8 cellular contexts compared by ENCODE assay signal in the genomic region with DNA sequence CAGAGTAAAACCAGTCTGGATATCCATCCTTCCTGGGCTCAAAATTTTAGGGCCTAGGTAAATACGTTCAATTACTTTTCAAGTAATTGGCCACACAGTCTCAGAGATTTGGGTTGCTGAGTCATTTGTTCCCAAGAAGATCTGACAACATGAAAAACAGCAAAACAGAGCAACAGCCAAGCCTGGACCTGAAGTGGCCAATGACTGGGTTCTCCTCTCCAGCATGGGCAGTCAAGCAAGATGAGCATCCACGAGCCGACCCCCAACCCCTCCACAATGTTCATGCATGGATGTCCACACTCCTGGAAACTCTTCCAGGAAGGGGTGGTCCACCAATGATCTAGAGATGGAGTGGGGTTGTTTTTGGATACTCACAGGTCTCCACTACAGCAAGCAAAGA.
DNase-seq lines count a peak whose midpoint lies in the region; ATAC-seq, FAIRE-seq and TF ChIP-seq lines count a peak whose summit lies in the region.

No MANE protein-coding gene starts in this region.

- TF ChIP-seq POLR2A in heart left ventricle (IDR thresholded peaks at IDR 0.05), result no peak

- no peak overlapping the region for H2BK15ac ChIP-seq in mesenchymal stem cell (ENCODE audit: low read depth, poor library complexity, severe bottlenecking)

- H3K14ac ChIP-seq in mesenchymal stem cell (ENCODE audit: low read length in 2 of 2), result no peak overlapping the region

- intact Hi-C loops in heart left ventricle (cut with DNase I) (loop anchor here in 5 of 10 donors (5.0 to 10.0 kb wide), 2 partner anchors 138 to 140 kb away; no protein-coding TSS in a partner anchor), left cardiac atrium (cut with DNase I) (loop anchor here (5.0 kb wide), 2 partner anchors 43 to 138 kb away; no protein-coding TSS in a partner anchor)

- H3K4me1 ChIP-seq in heart left ventricle (peaks cover 8 to 92% (median 76%) of the 10 kb centered on the region in 12 donors), mesenchymal stem cell (ENCODE audit: control insufficient read depth, insufficient read depth, low read depth, low read length) (peaks cover 12% of the 10 kb centered on the region), urinary bladder (ENCODE audit: insufficient read depth) (peaks cover 3% of the 10 kb centered on the region)

- no peaks in the 10 kb centered on the region for H3K9me3 ChIP-seq in heart left ventricle
- H3K9me3 ChIP-seq in mesenchymal stem cell (ENCODE audit: control insufficient read depth, low read length), result no peaks in the 10 kb centered on the region

- H4K8ac ChIP-seq in mesenchymal stem cell (ENCODE audit: low read length), result no peak overlapping the region

- peaks cover 0 to 18% (median 7%) of the 10 kb centered on the region in 9 donors for H3K36me3 ChIP-seq in heart left ventricle
- peaks cover 5% of the 10 kb centered on the region for H3K36me3 ChIP-seq in bronchial epithelial cell (ENCODE audit: control insufficient read depth, insufficient read depth, low read length)
- H3K36me3 ChIP-seq in mesenchymal stem cell (ENCODE audit: control insufficient read depth in 1 of 2, insufficient read depth in 2 of 2, low read depth in 1 of 2, low read length in 2 of 2), result peaks cover 3 to 8% of the 10 kb centered on the region in 2 experiments
- H3K36me3 ChIP-seq in urinary bladder (ENCODE audit: insufficient read depth), result no peaks in the 10 kb centered on the region

- no peak for DNase-seq in heart left ventricle
- no peak for DNase-seq in left cardiac atrium
- DNase-seq in bronchial epithelial cell (ENCODE audit: low read depth), result peak; percentile 67
- DNase-seq in mesenchymal stem cell, result peak; percentile 59
- DNase-seq in MV-4-11 (lab: John Stamatoyannopoulos, UW), result no peak
- no peak for DNase-seq in dedifferentiated amniotic fluid mesenchymal stem cell (ENCODE audit: extremely low spot score)

- H4K91ac ChIP-seq in mesenchymal stem cell (ENCODE audit: low read length), result no peak overlapping the region

- H3K79me1 ChIP-seq in mesenchymal stem cell (replicated peaks; ENCODE audit: low read length, poor library complexity, severe bottlenecking), result peaks cover 8% of the 10 kb centered on the region

- no peak for TF ChIP-seq CTCF in heart left ventricle (IDR thresholded peaks at IDR 0.05)
- TF ChIP-seq CTCF in bronchial epithelial cell (IDR thresholded peaks at IDR 0.05; ENCODE audit: insufficient read depth, low read length, severe bottlenecking), result no peak

- H2BK12ac ChIP-seq in mesenchymal stem cell (ENCODE audit: low read length in 2 of 2), result peak overlapping the region; percentile 7 to 69

- no peak overlapping the region for H2AK5ac ChIP-seq in mesenchymal stem cell (ENCODE audit: low read length, severe bottlenecking)

- H2AFZ ChIP-seq in mesenchymal stem cell (ENCODE audit: low read depth, low read length), result no peak overlapping the region

- no peak for ATAC-seq in heart left ventricle
- ATAC-seq in left cardiac atrium, result no peak
- ATAC-seq in GM18861 (IDR thresholded peaks at IDR 0.05; ENCODE audit: unreplicated experiment), result no peak

- peak overlapping the region; percentile 85 for H3K9ac ChIP-seq in mesenchymal stem cell (ENCODE audit: low read length)

- H3K23ac ChIP-seq in mesenchymal stem cell (ENCODE audit: low read length in 2 of 2), result no peak overlapping the region

- WGBS in heart left ventricle, 4 donors, result 78 to 89% (median 86%) methylated on average over 3 of the region's 3 CpGs
- WGBS in mesenchymal stem cell, result 84% methylated on average over 1 of the region's 3 CpGs
- WGBS in urinary bladder, result 68% methylated on average over 3 of the region's 3 CpGs

- H3K4ac ChIP-seq in mesenchymal stem cell (ENCODE audit: low read depth in 1 of 2, low read length in 2 of 2), result peak overlapping the region in 1 of 2 experiments; percentile 24

- H2BK120ac ChIP-seq in mesenchymal stem cell (ENCODE audit: low read depth, low read length), result no peak overlapping the region

- H3K18ac ChIP-seq in mesenchymal stem cell (ENCODE audit: low read depth in 1 of 2, low read length in 2 of 2), result peak overlapping the region; percentile 28 to 44

- H3K27me3 ChIP-seq in heart left ventricle (no peaks in the 10 kb centered on the region), bronchial epithelial cell (ENCODE audit: control insufficient read depth, insufficient read depth, low read length) (no peaks in the 10 kb centered on the region), mesenchymal stem cell (ENCODE audit: control insufficient read depth in 1 of 2, insufficient read depth in 1 of 2, low read length in 2 of 2) (no peaks in the 10 kb centered on the region)

- no peak overlapping the region for H2BK5ac ChIP-seq in mesenchymal stem cell (ENCODE audit: low read depth, low read length, poor library complexity, severe bottlenecking)

- peak overlapping the region; percentile 91 to 100 (median 98) for H3K27ac ChIP-seq in heart left ventricle
- H3K27ac ChIP-seq in mesenchymal stem cell (ENCODE audit: low read length, poor library complexity, severe bottlenecking), result no peak overlapping the region
- peak overlapping the region; percentile 96 for H3K27ac ChIP-seq in urinary bladder (ENCODE audit: low read depth)

- H3K4me2 ChIP-seq in mesenchymal stem cell (ENCODE audit: low read length, poor library complexity, severe bottlenecking), result no peak overlapping the region

- FAIRE-seq in bronchial epithelial cell (lab: Jason Lieb, UNC), result no peak

- H3K4me3 ChIP-seq in heart left ventricle, result peak overlapping the region in 9 of 12 donors; percentile 5 to 92 (median 75)
- H3K4me3 ChIP-seq in bronchial epithelial cell (ENCODE audit: low read depth, low read length), result no peak overlapping the region
- H3K4me3 ChIP-seq in mesenchymal stem cell (ENCODE audit: insufficient read depth in 1 of 2, low read depth in 1 of 2, low read length in 2 of 2), result no peak overlapping the region
- no peak overlapping the region for H3K4me3 ChIP-seq in urinary bladder (ENCODE audit: low read depth, low read length)

Comparison
In these comparisons a context has a peak if more than half of its experiments do, and no peak if none do; other contexts are left out.
1. DNase-seq: peak in bronchial epithelial cell (single experiment) and mesenchymal stem cell (single experiment); none in heart left ventricle (0 of 5), left cardiac atrium (single experiment), MV-4-11 (single experiment) and dedifferentiated amniotic fluid mesenchymal stem cell (single experiment).
2. H3K4me3 ChIP-seq: peak in heart left ventricle (9 of 12); none in bronchial epithelial cell (single experiment), mesenchymal stem cell (0 of 2) and urinary bladder (single experiment).